8 cellular contexts compared by ENCODE assay signal in genomic region chr11:107563702-107564101, GRCh38. TPM values are rescaled to one million over a fixed set of nuclear protein-coding genes. Genes with fewer than 3 reads are reported as not detected.
A peak's percentile ranks its signal among the peaks of the same experiment; 100 is the strongest.
DNase-seq lines count a peak whose midpoint lies in the region; ATAC-seq and TF ChIP-seq lines count a peak whose summit lies in the region.

No MANE protein-coding gene starts in this region.

- TF ChIP-seq CTCF in fibroblast of villous mesenchyme (IDR thresholded peaks at IDR 0.05; ENCODE audit: insufficient read depth, low read depth, low read length): peak; percentile 67

- H3K27ac Mint-ChIP-seq in CD4-positive, CD25-positive, alpha-beta regulatory T cell: peak overlapping the region in 1 of 3 donors; percentile 48

- H3K27ac ChIP-seq in CD4-positive, CD25-positive, alpha-beta regulatory T cell (ENCODE audit: insufficient read depth, low read length, poor library complexity, severe bottlenecking): peak overlapping the region; percentile 16

- peak overlapping the region; percentile 62 to 98 (median 68) for H3K4me3 Mint-ChIP-seq in CD4-positive, CD25-positive, alpha-beta regulatory T cell

- H3K36me3 ChIP-seq in CD4-positive, CD25-positive, alpha-beta regulatory T cell (ENCODE audit: control insufficient read depth, insufficient read depth, low read length): peaks cover 13% of the 10 kb centered on the region

- H3K4me1 ChIP-seq in CD4-positive, CD25-positive, alpha-beta regulatory T cell (ENCODE audit: control insufficient read depth, insufficient read depth, low read length, poor library complexity, severe bottlenecking): peaks cover 27% of the 10 kb centered on the region

- peaks cover 22 to 65% (median 54%) of the 10 kb centered on the region in 4 donors for H3K4me1 Mint-ChIP-seq in CD4-positive, CD25-positive, alpha-beta regulatory T cell

- no peak for ATAC-seq in CD4-positive, CD25-positive, alpha-beta regulatory T cell (ENCODE audit: low read depth in 2 of 2)
- ATAC-seq in GM18520 (IDR thresholded peaks at IDR 0.05; ENCODE audit: unreplicated experiment) (peak; percentile 26), HG03196 (IDR thresholded peaks at IDR 0.05; ENCODE audit: unreplicated experiment) (peak; percentile 28)

- no peaks in the 10 kb centered on the region for H3K27me3 Mint-ChIP-seq in CD4-positive, CD25-positive, alpha-beta regulatory T cell

- no peaks in the 10 kb centered on the region for H3K27me3 ChIP-seq in CD4-positive, CD25-positive, alpha-beta regulatory T cell (ENCODE audit: control insufficient read depth, insufficient read depth, low read length)

- H3K4me3 ChIP-seq in CD4-positive, CD25-positive, alpha-beta regulatory T cell (ENCODE audit: low read depth, low read length): no peak overlapping the region
- no peak overlapping the region for H3K4me3 ChIP-seq in fibroblast of villous mesenchyme (ENCODE audit: low read depth, low read length)

- no peaks in the 10 kb centered on the region for H3K9me3 ChIP-seq in CD4-positive, CD25-positive, alpha-beta regulatory T cell (ENCODE audit: control insufficient read depth in 2 of 2, low read length in 2 of 2)

- H3K9me3 Mint-ChIP-seq in CD4-positive, CD25-positive, alpha-beta regulatory T cell: no peaks in the 10 kb centered on the region

- peaks cover 6% of the 10 kb centered on the region for H3K36me3 Mint-ChIP-seq in CD4-positive, CD25-positive, alpha-beta regulatory T cell

- peak; percentile 8 to 71 (median 49) for DNase-seq in CD4-positive, CD25-positive, alpha-beta regulatory T cell
- DNase-seq in NCI-H82 (lab: John Stamatoyannopoulos, UW) (peak; percentile 40), fibroblast of villous mesenchyme (ENCODE audit: low read depth) (peak; percentile 70), pons (ENCODE audit: low spot score) (peak; percentile 41), germinal center (ENCODE audit: low spot score) (no peak)
- DNase-seq in activated CD8-positive, alpha-beta memory T cell treated with anti-CD3 and anti-CD28 coated beads, Interleukin-2, amount 50 U/mL, for 1 hour (ENCODE audit: extremely low read depth): peak; percentile 3

RNA-seq across cellular contexts. Expression of gene ALKBH8, which starts 1.8 kb away (rescaled TPM):
- total RNA-seq in CD4-positive, CD25-positive, alpha-beta regulatory T cell: 11.8 TPM
- polyA plus RNA-seq in CD4-positive, CD25-positive, alpha-beta regulatory T cell: 10 to 100 TPM in 2 of 4 donors, 1 to 10 TPM in 2; 5.8 to 10.5 (median 9.7) TPM
- total RNA-seq in fibroblast of villous mesenchyme: 6.1 and 6.5 TPM in 2 replicates

RNA-seq across cellular contexts. Expression of gene ELMOD1, which starts 27.2 kb away (rescaled TPM):
- not detected for total RNA-seq in CD4-positive, CD25-positive, alpha-beta regulatory T cell
- polyA plus RNA-seq in CD4-positive, CD25-positive, alpha-beta regulatory T cell: not detected
- 0.43 and 0.64 TPM in 2 replicates for total RNA-seq in fibroblast of villous mesenchyme

Comparison
In these comparisons a context has a peak if more than half of its experiments do, and no peak if none do; other contexts are left out.
1. ATAC-seq: peak in GM18520 (single experiment) and HG03196 (single experiment); none in CD4-positive, CD25-positive, alpha-beta regulatory T cell (0 of 2).